33 cellular contexts compared by ENCODE assay signal in the genomic region with DNA sequence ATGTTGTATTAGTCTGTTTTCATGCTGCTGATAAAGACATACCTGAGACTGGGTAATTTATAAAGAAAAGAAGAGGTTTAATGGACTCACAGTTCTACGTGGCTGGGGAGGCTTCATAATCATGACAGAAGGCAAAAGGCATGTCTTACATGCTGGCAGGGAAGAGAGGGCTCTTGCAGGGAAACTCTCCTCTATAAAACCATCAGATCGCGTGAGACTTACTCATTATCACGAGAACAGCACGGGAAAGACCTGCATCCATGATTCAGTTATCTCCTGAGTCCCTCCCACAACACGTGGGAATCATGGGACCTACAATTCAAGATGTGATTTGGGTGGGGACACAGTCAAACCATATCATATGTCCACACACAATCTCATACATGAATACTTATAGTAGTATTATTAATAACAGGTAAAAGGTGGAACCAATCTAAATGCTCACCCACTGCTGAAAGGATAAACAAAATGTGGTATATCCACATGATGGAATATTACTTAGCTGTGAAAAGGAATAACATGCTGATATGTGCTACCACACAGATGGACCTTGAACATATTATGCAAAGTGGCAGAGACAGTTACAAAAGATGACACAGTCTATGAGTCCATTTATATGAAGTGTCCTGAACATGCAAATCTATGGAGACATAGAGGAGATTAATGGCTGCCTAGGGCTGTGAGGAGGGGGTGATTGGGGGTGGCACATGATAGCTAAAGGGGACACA. TPM values are rescaled to one million over a fixed set of nuclear protein-coding genes. Genes with fewer than 3 reads are reported as not detected.
"Had no signal": no experiment of that assay in that cellular context is flagged by ENCODE, and none has a peak within 500 bp of the region (broad histone marks: within the 10 kb centered on the region; RNA-seq: fewer than 3 reads in every experiment).

No MANE protein-coding gene starts in this region.

- H3K27ac Mint-ChIP-seq: activated CD4-positive, alpha-beta memory T cell treated with anti-CD3 and anti-CD28 coated beads, Interleukin-2, amount 10 ng/mL, durations not matched to agents 7 days and 5 days; activated CD8-positive, alpha-beta memory T cell treated with anti-CD3 and anti-CD28 coated beads, Interleukin-2, amount 10 ng/mL, durations not matched to agents 7 days and 5 days; activated naive CD4-positive, alpha-beta T cell treated with anti-CD3 and anti-CD28 coated beads, Interleukin-2, amount 10 ng/mL, durations not matched to agents 7 days and 5 days; activated naive CD8-positive, alpha-beta T cell had no signal

- H3K27me3 ChIP-seq: ascending aorta, body of pancreas, breast epithelium, MG63 had no signal

- H3K4me1 Mint-ChIP-seq: activated CD4-positive, alpha-beta memory T cell treated with anti-CD3 and anti-CD28 coated beads, Interleukin-2, amount 10 ng/mL, durations not matched to agents 7 days and 5 days; activated CD8-positive, alpha-beta memory T cell treated with anti-CD3 and anti-CD28 coated beads, Interleukin-2, amount 10 ng/mL, durations not matched to agents 7 days and 5 days; activated naive CD4-positive, alpha-beta T cell treated with anti-CD3 and anti-CD28 coated beads, Interleukin-2, amount 10 ng/mL, durations not matched to agents 7 days and 5 days had no signal

- ATAC-seq: activated CD8-positive, alpha-beta memory T cell treated with anti-CD3 and anti-CD28 coated beads, Interleukin-2, amount 10 ng/mL, durations not matched to agents 7 days and 5 days; body of pancreas; Panc1 had no signal

- H3K4me3 Mint-ChIP-seq: activated CD4-positive, alpha-beta memory T cell treated with anti-CD3 and anti-CD28 coated beads, Interleukin-2, amount 10 ng/mL, durations not matched to agents 7 days and 5 days; activated CD8-positive, alpha-beta memory T cell treated with anti-CD3 and anti-CD28 coated beads, Interleukin-2, amount 10 ng/mL, durations not matched to agents 7 days and 5 days; activated naive CD4-positive, alpha-beta T cell treated with anti-CD3 and anti-CD28 coated beads, Interleukin-2, amount 10 ng/mL, durations not matched to agents 7 days and 5 days; activated naive CD8-positive, alpha-beta T cell had no signal

- H3K9me3 ChIP-seq: MG63, SJSA1 had no signal

- H3K4me1 ChIP-seq: ascending aorta, body of pancreas, breast epithelium, SJSA1 had no signal

- DNase-seq: activated CD4-positive, alpha-beta memory T cell treated with anti-CD3 and anti-CD28 coated beads, Interleukin-2, amount 10 ng/mL, durations not matched to agents 7 days and 5 days; activated CD4-positive, alpha-beta T cell treated with anti-CD3 and anti-CD28 coated beads for 1 hour; activated CD4-positive, alpha-beta T cell treated with anti-CD3 and anti-CD28 coated beads for 48 hours; activated CD4-positive, CD25-positive, alpha-beta regulatory T cell; activated CD8-positive, alpha-beta memory T cell treated with anti-CD3 and anti-CD28 coated beads for 24 hours; activated CD8-positive, alpha-beta memory T cell treated with anti-CD3 and anti-CD28 coated beads, Interleukin-2, amount 10 ng/mL, durations not matched to agents 7 days and 5 days; activated CD8-positive, alpha-beta memory T cell treated with anti-CD3 and anti-CD28 coated beads, Interleukin-2, amount 50 U/mL, for 48 hours; activated effector memory CD4-positive, alpha-beta T cell treated with Interleukin-2 at 50 U/mL for 16 hours; activated naive CD4-positive, alpha-beta T cell treated with anti-CD3 and anti-CD28 coated beads, Interleukin-2, amount 10 ng/mL, durations not matched to agents 7 days and 5 days; activated T-cell treated with anti-CD3 and anti-CD28 coated beads, Interleukin-2, amount 50 U/mL, for 48 hours; amniotic stem cell; body of pancreas; cerebellar nuclear complex; Kasumi-1; KG1; MG63; NCI-H1048; NCI-H1105 treated with DMSO at 0.1 percent for 48 hours; NCI-H1436; NCI-H1694; NCI-H1930; NCI-H2081 treated with DMSO at 0.1 percent for 48 hours; NCI-H446; NCI-H510A treated with DMSO at 0.1 percent for 48 hours; SHP77; T1000; WERI-Rb-1 had no signal

- H3K27ac ChIP-seq: ascending aorta, body of pancreas, breast epithelium, SJSA1, WERI-Rb-1 had no signal

- H3K36me3 ChIP-seq: ascending aorta, breast epithelium, MG63, SJSA1, WERI-Rb-1 had no signal

- H3K9me3 Mint-ChIP-seq: activated CD4-positive, alpha-beta memory T cell treated with anti-CD3 and anti-CD28 coated beads, Interleukin-2, amount 10 ng/mL, durations not matched to agents 7 days and 5 days had no signal

- H3K36me3 Mint-ChIP-seq: activated naive CD4-positive, alpha-beta T cell treated with anti-CD3 and anti-CD28 coated beads, Interleukin-2, amount 10 ng/mL, durations not matched to agents 7 days and 5 days had no signal

- H3K4me3 ChIP-seq: ascending aorta, body of pancreas, breast epithelium, MG63, SJSA1 had no signal

RNA-seq across cellular contexts. Expression of gene CEBPA, which starts 20.9 kb away (rescaled TPM):
- total RNA-seq: RPMI7951 had no signal
